1 cellular context compared by ENCODE assay signal in genomic region chr2:62321370-62321769, GRCh38.
TF ChIP-seq lines count a peak whose summit lies in the region.

No MANE protein-coding gene starts in this region.

TF ChIP-seq in K562, 482 proteins besides CTCF, POLR2A, EP300 and RAD21 (continued from another document):
- no peak for TF ChIP-seq CSDE1 (IDR thresholded peaks at IDR 0.05)
TF ChIP-seq in K562: peak in this region for 0.
